10 cellular contexts compared by ENCODE assay signal in genomic region chr10:660413-660979, GRCh38. TPM values are rescaled to one million over a fixed set of nuclear protein-coding genes. Genes with fewer than 3 reads are reported as not detected.
A peak's percentile ranks its signal among the peaks of the same experiment; 100 is the strongest.
DNase-seq lines count a peak whose midpoint lies in the region; ATAC-seq and TF ChIP-seq lines count a peak whose summit lies in the region.
"Had no signal": no experiment of that assay in that cellular context is flagged by ENCODE, and none has a peak within 500 bp of the region (broad histone marks: within the 10 kb centered on the region; RNA-seq: fewer than 3 reads in every experiment).

No MANE protein-coding gene starts in this region.

- DNase-seq in Right ventricle myocardium superior: no peak
- DNase-seq in left cardiac atrium: no peak
- no peak for DNase-seq in osteoblast (ENCODE audit: insufficient read length, low spot score, missing footprints)
- DNase-seq in activated T-cell treated with anti-CD3 and anti-CD28 coated beads, Interleukin-2, amount 50 U/mL, for 4 hours: no peak
- no peak for DNase-seq in NCI-H2081 (lab: John Stamatoyannopoulos, UW)
- no peak for DNase-seq in CD14-positive monocyte (ENCODE audit: low spot score)
- DNase-seq: NCI-H1436 treated with DMSO at 0.1 percent for 48 hours, RPMI8226 had no signal

- H3K27me3 Mint-ChIP-seq in activated T-cell treated with anti-CD3 and anti-CD28 coated beads, Interleukin-2, amount 50 U/mL, for 4 hours (ENCODE audit: low read depth): peaks cover 14% of the 10 kb centered on the region
- H3K27me3 Mint-ChIP-seq in CD14-positive monocyte (ENCODE audit: low read depth in 3 of 3): peaks cover 8 to 11% (median 8%) of the 10 kb centered on the region in 3 donors

- no peaks in the 10 kb centered on the region for H3K9me3 Mint-ChIP-seq in activated T-cell treated with anti-CD3 and anti-CD28 coated beads, Interleukin-2, amount 50 U/mL, for 4 hours
- peaks cover 0 to 2% (median 0%) of the 10 kb centered on the region in 7 donors for H3K9me3 Mint-ChIP-seq in CD14-positive monocyte

- H4K20me1 ChIP-seq in osteoblast (ENCODE audit: insufficient read depth, low read length): peaks cover 35% of the 10 kb centered on the region

- intact Hi-C loops in Right ventricle myocardium superior (cut with DNase I) (no loop called here), left cardiac atrium (cut with DNase I) (no loop called here), CD14-positive monocyte (cut with micrococcal nuclease) (no loop called here)

- TF ChIP-seq CTCF in gastroesophageal sphincter (IDR thresholded peaks at IDR 0.05) (no peak), osteoblast (IDR thresholded peaks at IDR 0.05; ENCODE audit: extremely low read depth, low read depth, low read length) (no peak), CD14-positive monocyte (IDR thresholded peaks at IDR 0.05) (no peak)

- H3K4me3 ChIP-seq in gastroesophageal sphincter: no peak overlapping the region
- no peak overlapping the region for H3K4me3 ChIP-seq in osteoblast (ENCODE audit: insufficient read depth, low read length)

- no peaks in the 10 kb centered on the region for H3K27me3 ChIP-seq in gastroesophageal sphincter
- no peaks in the 10 kb centered on the region for H3K27me3 ChIP-seq in osteoblast (ENCODE audit: insufficient read depth, low read length)

- peaks cover 8 to 81% (median 29%) of the 10 kb centered on the region in 3 donors for H3K4me1 ChIP-seq in gastroesophageal sphincter
- peaks cover 27% of the 10 kb centered on the region for H3K4me1 ChIP-seq in osteoblast (ENCODE audit: insufficient read depth, low read length)

- no peak overlapping the region for H3K27ac Mint-ChIP-seq in CD14-positive monocyte

- H3K27ac ChIP-seq in gastroesophageal sphincter: peak overlapping the region; percentile 47 to 86 (median 82)
- peak overlapping the region; percentile 96 for H3K27ac ChIP-seq in osteoblast (ENCODE audit: low read depth, low read length)

- H3K79me2 ChIP-seq in osteoblast (ENCODE audit: insufficient read depth, low read length): peaks cover 85% of the 10 kb centered on the region

- ATAC-seq in Right ventricle myocardium superior (ENCODE audit: poor library complexity): peak; percentile 75
- ATAC-seq in left cardiac atrium: no peak
- no peak for ATAC-seq in gastroesophageal sphincter
- no peak for ATAC-seq in activated T-cell treated with anti-CD3 and anti-CD28 coated beads, Interleukin-2, amount 50 U/mL, for 4 hours
- no peak for ATAC-seq in GM19023 (IDR thresholded peaks at IDR 0.05; ENCODE audit: unreplicated experiment)

- no peaks in the 10 kb centered on the region for H3K36me3 Mint-ChIP-seq in activated T-cell treated with anti-CD3 and anti-CD28 coated beads, Interleukin-2, amount 50 U/mL, for 4 hours (ENCODE audit: insufficient read depth)
- H3K36me3 Mint-ChIP-seq in CD14-positive monocyte: no peaks in the 10 kb centered on the region

- peak overlapping the region; percentile 46 for H2AFZ ChIP-seq in osteoblast (ENCODE audit: low read length)

- WGBS in gastroesophageal sphincter (ENCODE audit: low coverage in 1 of 2), 2 donors: 32 to 46% methylated on average over 5 to 7 of the region's 7 CpGs

- H3K9me3 ChIP-seq in gastroesophageal sphincter (no peaks in the 10 kb centered on the region), osteoblast (ENCODE audit: low read depth, low read length) (no peaks in the 10 kb centered on the region)

- H3K36me3 ChIP-seq in gastroesophageal sphincter (no peaks in the 10 kb centered on the region), osteoblast (ENCODE audit: insufficient read depth, low read length) (no peaks in the 10 kb centered on the region)

- H3K4me3 Mint-ChIP-seq in activated T-cell treated with anti-CD3 and anti-CD28 coated beads, Interleukin-2, amount 50 U/mL, for 4 hours: no peak overlapping the region
- H3K4me3 Mint-ChIP-seq in CD14-positive monocyte: no peak overlapping the region

- peaks cover 12% of the 10 kb centered on the region for H3K4me1 Mint-ChIP-seq in activated T-cell treated with anti-CD3 and anti-CD28 coated beads, Interleukin-2, amount 50 U/mL, for 4 hours (ENCODE audit: low read depth)
- no peaks in the 10 kb centered on the region for H3K4me1 Mint-ChIP-seq in CD14-positive monocyte

- no peak for TF ChIP-seq POLR2A in gastroesophageal sphincter (IDR thresholded peaks at IDR 0.05)

- H3K4me2 ChIP-seq in osteoblast (ENCODE audit: insufficient read depth, low read length): peak overlapping the region; percentile 80

- TF ChIP-seq EP300 in gastroesophageal sphincter (IDR thresholded peaks at IDR 0.05): no peak

RNA-seq across cellular contexts. Expression of gene DIP2C, which starts 29.0 kb away (rescaled TPM):
- total RNA-seq in Right ventricle myocardium superior: 29.1 TPM
- 10 to 100 TPM; 21.6 to 30.5 TPM for total RNA-seq in left cardiac atrium
- total RNA-seq in gastroesophageal sphincter: 10 to 100 TPM; 40.8 to 73.8 (median 47.7) TPM
- total RNA-seq in osteoblast: 32.4 and 36.9 TPM in 2 replicates
- under 1 TPM; 0.20 to 0.27 (median 0.26) TPM for total RNA-seq in activated T-cell treated with anti-CD3 and anti-CD28 coated beads, Interleukin-2, amount 50 U/mL, for 4 hours
- polyA plus RNA-seq in CD14-positive monocyte: not detected

Comparison
In these comparisons a context has a peak if more than half of its experiments do, and no peak if none do; other contexts are left out.
1. RNA of gene DIP2C, which starts 29.0 kb away (total RNA-seq): 40.8 to 73.8 TPM in gastroesophageal sphincter, 32.4 to 36.9 TPM in osteoblast, 21.6 to 30.5 TPM in left cardiac atrium and 29.1 TPM in Right ventricle myocardium superior (single experiment); 0.20 to 0.27 TPM in activated T-cell treated with anti-CD3 and anti-CD28 coated beads, Interleukin-2, amount 50 U/mL, for 4 hours; every median in the first group is over 10 times any median in the second.